In genomic region chr4:111464251-111465045, GRCh38 we compare ENCODE assay signal across 18 cellular contexts.
DNase-seq lines count a peak whose midpoint lies in the region; ATAC-seq and TF ChIP-seq lines count a peak whose summit lies in the region.
"Had no signal": no experiment of that assay in that cellular context is flagged by ENCODE, and none has a peak within 500 bp of the region (broad histone marks: within the 10 kb centered on the region; RNA-seq: fewer than 3 reads in every experiment).

No MANE protein-coding gene starts in this region.

- H3K4me2 ChIP-seq in GM23338: no peak overlapping the region
- H3K4me2 ChIP-seq: BLaER1 had no signal

- H3K4me3 Mint-ChIP-seq in GM23338: no peak overlapping the region
- no peak overlapping the region for H3K4me3 Mint-ChIP-seq in CD4-positive, alpha-beta memory T cell

- H3F3A ChIP-seq in GM23338 (replicated peaks; ENCODE audit: low read depth): no peaks in the 10 kb centered on the region

- H3K9me2 ChIP-seq in GM23338 (ENCODE audit: insufficient read depth): no peaks in the 10 kb centered on the region

- H3K36me3 ChIP-seq in GM23338 (ENCODE audit: insufficient read depth): no peaks in the 10 kb centered on the region
- no peaks in the 10 kb centered on the region for H3K36me3 ChIP-seq in CD4-positive, alpha-beta memory T cell (ENCODE audit: insufficient read depth, low read length)
- H3K36me3 ChIP-seq: BLaER1, MG63 had no signal

- no peak for TF ChIP-seq CTCF in GM23338 (conservative IDR thresholded peaks at IDR 0.05; ENCODE audit: low read depth in 2 of 2)

- DNase-seq in GM23338 (ENCODE audit: low spot score) (no peak), amniotic epithelial cell (ENCODE audit: low read depth) (peak; percentile 3), islet precursor cell (peak; percentile 57), NCI-H526 (lab: John Stamatoyannopoulos, UW) (no peak), NCI-H1436 treated with DMSO at 0.1 percent for 48 hours (lab: John Stamatoyannopoulos, UW) (no peak)
- DNase-seq in CD4-positive, alpha-beta memory T cell: no peak
- DNase-seq: Caco-2, DMS53, KG1, MG63, NCI-H1092 treated with DMSO at 0.1 percent for 48 hours, NCI-H187, NCI-H446 treated with DMSO at 0.1 percent for 48 hours, NCI-H774 had no signal

- H3K27ac Mint-ChIP-seq in GM23338: no peak overlapping the region
- H3K27ac Mint-ChIP-seq in CD4-positive, alpha-beta memory T cell: no peak overlapping the region

- no peaks in the 10 kb centered on the region for H3K27me3 Mint-ChIP-seq in GM23338 (ENCODE audit: insufficient read depth, low read depth, poor library complexity)
- H3K27me3 Mint-ChIP-seq in CD4-positive, alpha-beta memory T cell: no peaks in the 10 kb centered on the region

- H3K27me3 ChIP-seq in GM23338 (ENCODE audit: insufficient read depth): no peaks in the 10 kb centered on the region
- H3K27me3 ChIP-seq in CD4-positive, alpha-beta memory T cell (ENCODE audit: insufficient read depth, low read length): no peaks in the 10 kb centered on the region
- H3K27me3 ChIP-seq: BLaER1, MG63 had no signal

- H3K27ac ChIP-seq in GM23338 (ENCODE audit: low read depth): no peak overlapping the region
- H3K27ac ChIP-seq in CD4-positive, alpha-beta memory T cell (ENCODE audit: low read depth, low read length): no peak overlapping the region
- H3K27ac ChIP-seq: BLaER1 had no signal

- no peaks in the 10 kb centered on the region for H3K79me2 ChIP-seq in GM23338 (replicated peaks; ENCODE audit: insufficient read depth)

- no peaks in the 10 kb centered on the region for H3K4me1 Mint-ChIP-seq in GM23338
- no peaks in the 10 kb centered on the region for H3K4me1 Mint-ChIP-seq in CD4-positive, alpha-beta memory T cell

- ATAC-seq in GM23338: no peak
- no peak for ATAC-seq in GM18520 (IDR thresholded peaks at IDR 0.05; ENCODE audit: unreplicated experiment)
- ATAC-seq: Panc1, Right ventricle myocardium inferior had no signal

- H3K9me3 ChIP-seq in CD4-positive, alpha-beta memory T cell (ENCODE audit: control insufficient read depth in 1 of 2, low read length in 2 of 2): no peaks in the 10 kb centered on the region
- H3K9me3 ChIP-seq: Caco-2, MG63 had no signal

- CTCF ChIA-PET in CD4-positive, alpha-beta memory T cell (lab: Charles Lee; ENCODE audit: partially characterized antibody): no interaction called here

- H3K36me3 Mint-ChIP-seq in GM23338 (ENCODE audit: low read depth): no peaks in the 10 kb centered on the region
- H3K36me3 Mint-ChIP-seq in CD4-positive, alpha-beta memory T cell: no peaks in the 10 kb centered on the region

- POLR2A ChIA-PET in CD4-positive, alpha-beta memory T cell (lab: Charles Lee; ENCODE audit: partially characterized antibody): no interaction called here

- no peaks in the 10 kb centered on the region for H3K9me3 Mint-ChIP-seq in GM23338
- peaks cover 0 to 11% (median 3%) of the 10 kb centered on the region in 8 donors for H3K9me3 Mint-ChIP-seq in CD4-positive, alpha-beta memory T cell

- H3K4me1 ChIP-seq in GM23338 (ENCODE audit: insufficient read depth): no peaks in the 10 kb centered on the region
- no peaks in the 10 kb centered on the region for H3K4me1 ChIP-seq in CD4-positive, alpha-beta memory T cell (ENCODE audit: insufficient read depth, low read length)
- H3K4me1 ChIP-seq: BLaER1, Caco-2 had no signal

- intact Hi-C loops in CD4-positive, alpha-beta memory T cell (cut with micrococcal nuclease): no loop called here

- H2AFZ ChIP-seq in GM23338: peak overlapping the region; percentile 81

- no peak overlapping the region for H3K4me3 ChIP-seq in GM23338
- no peak overlapping the region for H3K4me3 ChIP-seq in CD4-positive, alpha-beta memory T cell (ENCODE audit: low read length in 2 of 2)
- H3K4me3 ChIP-seq: BLaER1, MG63 had no signal

- H4K20me1 ChIP-seq in GM23338 (replicated peaks; ENCODE audit: insufficient read depth): no peaks in the 10 kb centered on the region
- H4K20me1 ChIP-seq: BLaER1 had no signal

TF ChIP-seq in GM23338, 12 proteins besides CTCF, POLR2A, EP300 and RAD21:
- TF ChIP-seq REST (IDR thresholded peaks at IDR 0.05; ENCODE audit: unreplicated experiment) (no peak), STAT1 (IDR thresholded peaks at IDR 0.05; ENCODE audit: unreplicated experiment) (no peak), JUNB (IDR thresholded peaks at IDR 0.05; ENCODE audit: unreplicated experiment) (no peak), CREB1 (CRISPR knock-in tag; IDR thresholded peaks at IDR 0.05; ENCODE audit: low read depth) (no peak), ZNF114 (CRISPR knock-in tag; IDR thresholded peaks at IDR 0.05) (no peak), ETS1 (IDR thresholded peaks at IDR 0.05) (no peak)

Comparison
In these comparisons a context has a peak if more than half of its experiments do, and no peak if none do; other contexts are left out.
1. DNase-seq: peak in amniotic epithelial cell (single experiment) and islet precursor cell (single experiment); none in GM23338 (single experiment), NCI-H526 (0 of 2), NCI-H1436 treated with DMSO at 0.1 percent for 48 hours (single experiment) and CD4-positive, alpha-beta memory T cell (0 of 5).